Comparison of ENCODE assay signal across 13 cellular contexts in the genomic region with DNA sequence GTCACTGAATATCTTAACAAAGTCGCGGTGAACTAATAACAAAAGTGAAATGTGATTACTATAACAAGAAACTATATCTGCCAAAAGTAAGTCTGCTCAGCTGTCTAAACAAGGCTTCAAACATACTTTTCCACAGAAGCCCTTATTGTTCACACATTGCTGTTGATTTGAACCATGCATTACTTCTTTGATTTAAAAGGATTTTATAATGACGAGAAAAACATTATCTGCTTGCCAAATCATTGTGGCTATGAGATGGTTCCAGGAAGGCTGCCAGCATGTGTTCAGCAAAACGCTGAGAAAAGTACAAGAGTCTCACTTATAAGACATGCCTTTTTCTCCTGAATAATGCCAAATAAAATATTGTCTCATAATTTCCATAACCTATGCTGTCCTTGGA. TPM values are rescaled to one million over a fixed set of nuclear protein-coding genes. Genes with fewer than 3 reads are reported as not detected.
A peak's percentile ranks its signal among the peaks of the same experiment; 100 is the strongest.
DNase-seq lines count a peak whose midpoint lies in the region; ATAC-seq and FAIRE-seq lines count a peak whose summit lies in the region.
"Had no signal": no experiment of that assay in that cellular context is flagged by ENCODE, and none has a peak within 500 bp of the region (broad histone marks: within the 10 kb centered on the region; RNA-seq: fewer than 3 reads in every experiment).

No MANE protein-coding gene starts in this region.

- no peak for ATAC-seq in GM18858 (IDR thresholded peaks at IDR 0.05; ENCODE audit: unreplicated experiment)
- ATAC-seq: CD8-positive, alpha-beta T cell; GM23338 had no signal

- DNase-seq in Daoy (ENCODE audit: low read depth), result peak; percentile 56
- peak; percentile 35 for DNase-seq in RPMI7951 (ENCODE audit: low read depth)
- DNase-seq in epidermal melanocyte (ENCODE audit: insufficient read length, low spot score), result peak; percentile 48
- DNase-seq in pulmonary artery endothelial cell (ENCODE audit: low read depth, low spot score), result peak; percentile 13
- DNase-seq in CD1c-positive myeloid dendritic cell (ENCODE audit: extremely low spot score), result no peak
- DNase-seq in GDM1 (lab: John Stamatoyannopoulos, UW), result no peak
- DNase-seq in urothelium cell line (ENCODE audit: low spot score), result no peak
- DNase-seq: activated naive CD8-positive, alpha-beta T cell treated with anti-CD3 and anti-CD28 coated beads, Interleukin-2, amount 10 ng/mL, durations not matched to agents 7 days and 5 days; CD8-positive, alpha-beta T cell; NCI-H1436 treated with DMSO at 0.1 percent for 48 hours had no signal

- no peak for FAIRE-seq in urothelium cell line (lab: Jason Lieb, UNC)
- FAIRE-seq: endometrium had no signal

RNA-seq across cellular contexts. Expression of a gene that starts 24.4 kb away (rescaled TPM):
- total RNA-seq in Daoy (2014; rRNA removed; shearing (Covaris generic)), result not detected in 2 replicates
- total RNA-seq in RPMI7951 (2014; rRNA removed; shearing (Covaris generic)), result not detected in 2 replicates
- 0.59 and 1.1 TPM in 2 replicates for total RNA-seq in pulmonary artery endothelial cell
- total RNA-seq: activated naive CD8-positive, alpha-beta T cell treated with anti-CD3 and anti-CD28 coated beads, Interleukin-2, amount 10 ng/mL, durations not matched to agents 7 days and 5 days; CD8-positive, alpha-beta T cell had no signal

RNA-seq across cellular contexts. Expression of a gene that starts 28.2 kb away (rescaled TPM):
- total RNA-seq in Daoy (2014; rRNA removed; shearing (Covaris generic)), result 0.54 TPM in 1 of 2 replicates, not detected in the other
- total RNA-seq in RPMI7951 (2014; rRNA removed; shearing (Covaris generic)), result not detected in 2 replicates
- total RNA-seq in pulmonary artery endothelial cell, result 0.86 and 1.7 TPM in 2 replicates
- total RNA-seq: activated naive CD8-positive, alpha-beta T cell treated with anti-CD3 and anti-CD28 coated beads, Interleukin-2, amount 10 ng/mL, durations not matched to agents 7 days and 5 days; CD8-positive, alpha-beta T cell had no signal

Comparison
In these comparisons a context has a peak if more than half of its experiments do, and no peak if none do; other contexts are left out.
1. DNase-seq: peak in Daoy (single experiment), RPMI7951 (single experiment), epidermal melanocyte (single experiment) and pulmonary artery endothelial cell (single experiment); none in CD1c-positive myeloid dendritic cell (single experiment), GDM1 (single experiment) and urothelium cell line (single experiment).